Comparison of ENCODE assay signal across 1 cellular context in genomic region chr6:31493875-31494694, GRCh38.
TF ChIP-seq lines count a peak whose summit lies in the region.

No MANE protein-coding gene starts in this region.

TF ChIP-seq in K562, 482 proteins besides CTCF, POLR2A, EP300 and RAD21 (continued from another document and continues in another):
- TF ChIP-seq SMAD1 (IDR thresholded peaks at IDR 0.05; ENCODE audit: low read depth, low read length, partially characterized antibody) (no peak), ZFP1 (CRISPR knock-in tag; IDR thresholded peaks at IDR 0.05) (no peak), RFX5 (IDR thresholded peaks at IDR 0.05; ENCODE audit: low read depth, low read length) (no peak), ZC3H11A (IDR thresholded peaks at IDR 0.05; ENCODE audit: low read depth, low read length) (no peak), ZNF184 (CRISPR knock-in tag; IDR thresholded peaks at IDR 0.05) (no peak), TGIF2 (CRISPR knock-in tag; IDR thresholded peaks at IDR 0.05) (no peak), ESRRA (IDR thresholded peaks at IDR 0.05; ENCODE audit: borderline replicate concordance, low read depth) (peak; percentile 60; the same call in 1 of the 2 replicates), KDM5B (IDR thresholded peaks at IDR 0.05; ENCODE audit: insufficient replicate concordance, low read depth, low read length) (peak; percentile 40), ZNF197 (CRISPR knock-in tag; IDR thresholded peaks at IDR 0.05; ENCODE audit: low read depth) (0 out of 2 replicates have a peak, but pooled peaks have one; percentile 19), CC2D1A (IDR thresholded peaks at IDR 0.05) (peak; percentile 74), ZNF766 (CRISPR knock-in tag; conservative IDR thresholded peaks at IDR 0.05) (no peak), MTA1 (IDR thresholded peaks at IDR 0.05; ENCODE audit: borderline replicate concordance) (no peak), MCM2 (IDR thresholded peaks at IDR 0.05; ENCODE audit: low read depth) (no peak), TOE1 (IDR thresholded peaks at IDR 0.05; ENCODE audit: borderline replicate concordance) (0 out of 2 replicates have a peak, but pooled peaks have one; percentile 18), TOE1 (CRISPR knock-in tag; IDR thresholded peaks at IDR 0.05; ENCODE audit: borderline replicate concordance, low read depth) (no peak), CTBP1 (IDR thresholded peaks at IDR 0.05; ENCODE audit: borderline replicate concordance) (peak; percentile 70; the same call in 1 of the 2 replicates), PHB (CRISPR knock-in tag; IDR thresholded peaks at IDR 0.05) (no peak), GABPB1 (CRISPR knock-in tag; IDR thresholded peaks at IDR 0.05) (no peak), SAFB2 (IDR thresholded peaks at IDR 0.05; ENCODE audit: borderline replicate concordance, low read depth, low read length, severe bottlenecking) (no peak), EWSR1 (IDR thresholded peaks at IDR 0.05; ENCODE audit: borderline replicate concordance, low read depth, partially characterized antibody) (no peak), ZNF217 (CRISPR knock-in tag; IDR thresholded peaks at IDR 0.05) (no peak), POLR3G (IDR thresholded peaks at IDR 0.05; ENCODE audit: extremely low read depth, insufficient read length, insufficient replicate concordance) (no peak), PTTG1 (tag; IDR thresholded peaks at IDR 0.05; ENCODE audit: low read depth) (no peak), MCM7 (IDR thresholded peaks at IDR 0.05) (no peak), TAF1 (IDR thresholded peaks at IDR 0.05; ENCODE audit: control insufficient read depth, extremely low read depth, insufficient read depth, low read length, severe bottlenecking) (no peak), PHF21A (IDR thresholded peaks at IDR 0.05; ENCODE audit: borderline replicate concordance, low read depth) (0 out of 2 replicates have a peak, but pooled peaks have one; percentile 17), LARP7 (IDR thresholded peaks at IDR 0.05) (no peak), USF1 (CRISPR knock-in tag; IDR thresholded peaks at IDR 0.05) (no peak), L3MBTL2 (IDR thresholded peaks at IDR 0.05) (peak; percentile 38; the same call in 1 of the 2 replicates), SRSF3 (IDR thresholded peaks at IDR 0.05; ENCODE audit: insufficient read depth, low read length) (no peak), ASH1L (IDR thresholded peaks at IDR 0.05; ENCODE audit: borderline replicate concordance, low read depth, partially characterized antibody) (no peak), ZNF695 (CRISPR knock-in tag; IDR thresholded peaks at IDR 0.05) (no peak), HDAC6 (IDR thresholded peaks at IDR 0.05; ENCODE audit: low read depth, low read length) (no peak), TEAD2 (tag; IDR thresholded peaks at IDR 0.05) (no peak), CREBBP (IDR thresholded peaks at IDR 0.05; ENCODE audit: low read depth, low read length) (no peak), NR4A1 (CRISPR knock-in tag; IDR thresholded peaks at IDR 0.05) (no peak), NR4A1 (tag; IDR thresholded peaks at IDR 0.05) (0 out of 2 replicates have a peak, but pooled peaks have one; percentile 22), FOSL1 (tag; conservative IDR thresholded peaks at IDR 0.05) (0 out of 2 replicates have a peak, but pooled peaks have one; percentile 9), SMARCE1 (IDR thresholded peaks at IDR 0.05) (0 out of 2 replicates have a peak, but pooled peaks have one; percentile 56), U2AF2 (optimal IDR thresholded peaks at IDR 0.05; ENCODE audit: low read depth, low read length) (no peak), CREM (IDR thresholded peaks at IDR 0.05; ENCODE audit: low read depth) (peak; percentile 78), ZNF57 (CRISPR knock-in tag; IDR thresholded peaks at IDR 0.05) (0 out of 2 replicates have a peak, but pooled peaks have one; percentile 5), HINFP (tag; conservative IDR thresholded peaks at IDR 0.05; ENCODE audit: low read depth) (peak; percentile 94), SOX6 (IDR thresholded peaks at IDR 0.05) (no peak), NFE2L1 (tag; IDR thresholded peaks at IDR 0.05; ENCODE audit: borderline replicate concordance, low read depth) (no peak)
- TF ChIP-seq, protein P1, sequence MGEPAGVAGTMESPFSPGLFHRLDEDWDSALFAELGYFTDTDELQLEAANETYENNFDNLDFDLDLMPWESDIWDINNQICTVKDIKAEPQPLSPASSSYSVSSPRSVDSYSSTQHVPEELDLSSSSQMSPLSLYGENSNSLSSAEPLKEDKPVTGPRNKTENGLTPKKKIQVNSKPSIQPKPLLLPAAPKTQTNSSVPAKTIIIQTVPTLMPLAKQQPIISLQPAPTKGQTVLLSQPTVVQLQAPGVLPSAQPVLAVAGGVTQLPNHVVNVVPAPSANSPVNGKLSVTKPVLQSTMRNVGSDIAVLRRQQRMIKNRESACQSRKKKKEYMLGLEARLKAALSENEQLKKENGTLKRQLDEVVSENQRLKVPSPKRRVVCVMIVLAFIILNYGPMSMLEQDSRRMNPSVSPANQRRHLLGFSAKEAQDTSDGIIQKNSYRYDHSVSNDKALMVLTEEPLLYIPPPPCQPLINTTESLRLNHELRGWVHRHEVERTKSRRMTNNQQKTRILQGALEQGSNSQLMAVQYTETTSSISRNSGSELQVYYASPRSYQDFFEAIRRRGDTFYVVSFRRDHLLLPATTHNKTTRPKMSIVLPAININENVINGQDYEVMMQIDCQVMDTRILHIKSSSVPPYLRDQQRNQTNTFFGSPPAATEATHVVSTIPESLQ (CRISPR knock-in tag; IDR thresholded peaks at IDR 0.05) = no peak; the same call in 1 of the 2 replicates
- TF ChIP-seq, protein P2, sequence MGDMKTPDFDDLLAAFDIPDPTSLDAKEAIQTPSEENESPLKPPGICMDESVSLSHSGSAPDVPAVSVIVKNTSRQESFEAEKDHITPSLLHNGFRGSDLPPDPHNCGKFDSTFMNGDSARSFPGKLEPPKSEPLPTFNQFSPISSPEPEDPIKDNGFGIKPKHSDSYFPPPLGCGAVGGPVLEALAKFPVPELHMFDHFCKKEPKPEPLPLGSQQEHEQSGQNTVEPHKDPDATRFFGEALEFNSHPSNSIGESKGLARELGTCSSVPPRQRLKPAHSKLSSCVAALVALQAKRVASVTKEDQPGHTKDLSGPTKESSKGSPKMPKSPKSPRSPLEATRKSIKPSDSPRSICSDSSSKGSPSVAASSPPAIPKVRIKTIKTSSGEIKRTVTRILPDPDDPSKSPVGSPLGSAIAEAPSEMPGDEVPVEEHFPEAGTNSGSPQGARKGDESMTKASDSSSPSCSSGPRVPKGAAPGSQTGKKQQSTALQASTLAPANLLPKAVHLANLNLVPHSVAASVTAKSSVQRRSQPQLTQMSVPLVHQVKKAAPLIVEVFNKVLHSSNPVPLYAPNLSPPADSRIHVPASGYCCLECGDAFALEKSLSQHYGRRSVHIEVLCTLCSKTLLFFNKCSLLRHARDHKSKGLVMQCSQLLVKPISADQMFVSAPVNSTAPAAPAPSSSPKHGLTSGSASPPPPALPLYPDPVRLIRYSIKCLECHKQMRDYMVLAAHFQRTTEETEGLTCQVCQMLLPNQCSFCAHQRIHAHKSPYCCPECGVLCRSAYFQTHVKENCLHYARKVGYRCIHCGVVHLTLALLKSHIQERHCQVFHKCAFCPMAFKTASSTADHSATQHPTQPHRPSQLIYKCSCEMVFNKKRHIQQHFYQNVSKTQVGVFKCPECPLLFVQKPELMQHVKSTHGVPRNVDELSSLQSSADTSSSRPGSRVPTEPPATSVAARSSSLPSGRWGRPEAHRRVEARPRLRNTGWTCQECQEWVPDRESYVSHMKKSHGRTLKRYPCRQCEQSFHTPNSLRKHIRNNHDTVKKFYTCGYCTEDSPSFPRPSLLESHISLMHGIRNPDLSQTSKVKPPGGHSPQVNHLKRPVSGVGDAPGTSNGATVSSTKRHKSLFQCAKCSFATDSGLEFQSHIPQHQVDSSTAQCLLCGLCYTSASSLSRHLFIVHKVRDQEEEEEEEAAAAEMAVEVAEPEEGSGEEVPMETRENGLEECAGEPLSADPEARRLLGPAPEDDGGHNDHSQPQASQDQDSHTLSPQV (IDR thresholded peaks at IDR 0.05) = no peak
- TF ChIP-seq, protein P3, sequence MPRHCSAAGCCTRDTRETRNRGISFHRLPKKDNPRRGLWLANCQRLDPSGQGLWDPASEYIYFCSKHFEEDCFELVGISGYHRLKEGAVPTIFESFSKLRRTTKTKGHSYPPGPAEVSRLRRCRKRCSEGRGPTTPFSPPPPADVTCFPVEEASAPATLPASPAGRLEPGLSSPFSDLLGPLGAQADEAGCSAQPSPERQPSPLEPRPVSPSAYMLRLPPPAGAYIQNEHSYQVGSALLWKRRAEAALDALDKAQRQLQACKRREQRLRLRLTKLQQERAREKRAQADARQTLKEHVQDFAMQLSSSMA (CRISPR knock-in tag; IDR thresholded peaks at IDR 0.05) = no peak
- TF ChIP-seq, protein P4, sequence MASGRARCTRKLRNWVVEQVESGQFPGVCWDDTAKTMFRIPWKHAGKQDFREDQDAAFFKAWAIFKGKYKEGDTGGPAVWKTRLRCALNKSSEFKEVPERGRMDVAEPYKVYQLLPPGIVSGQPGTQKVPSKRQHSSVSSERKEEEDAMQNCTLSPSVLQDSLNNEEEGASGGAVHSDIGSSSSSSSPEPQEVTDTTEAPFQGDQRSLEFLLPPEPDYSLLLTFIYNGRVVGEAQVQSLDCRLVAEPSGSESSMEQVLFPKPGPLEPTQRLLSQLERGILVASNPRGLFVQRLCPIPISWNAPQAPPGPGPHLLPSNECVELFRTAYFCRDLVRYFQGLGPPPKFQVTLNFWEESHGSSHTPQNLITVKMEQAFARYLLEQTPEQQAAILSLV (tag; IDR thresholded peaks at IDR 0.05) = no peak
- TF ChIP-seq, protein P5, sequence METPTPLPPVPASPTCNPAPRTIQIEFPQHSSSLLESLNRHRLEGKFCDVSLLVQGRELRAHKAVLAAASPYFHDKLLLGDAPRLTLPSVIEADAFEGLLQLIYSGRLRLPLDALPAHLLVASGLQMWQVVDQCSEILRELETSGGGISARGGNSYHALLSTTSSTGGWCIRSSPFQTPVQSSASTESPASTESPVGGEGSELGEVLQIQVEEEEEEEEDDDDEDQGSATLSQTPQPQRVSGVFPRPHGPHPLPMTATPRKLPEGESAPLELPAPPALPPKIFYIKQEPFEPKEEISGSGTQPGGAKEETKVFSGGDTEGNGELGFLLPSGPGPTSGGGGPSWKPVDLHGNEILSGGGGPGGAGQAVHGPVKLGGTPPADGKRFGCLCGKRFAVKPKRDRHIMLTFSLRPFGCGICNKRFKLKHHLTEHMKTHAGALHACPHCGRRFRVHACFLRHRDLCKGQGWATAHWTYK (CRISPR knock-in tag; IDR thresholded peaks at IDR 0.05) = peak; percentile 27; the same call in 1 of the 2 replicates
- TF ChIP-seq, protein P6, sequence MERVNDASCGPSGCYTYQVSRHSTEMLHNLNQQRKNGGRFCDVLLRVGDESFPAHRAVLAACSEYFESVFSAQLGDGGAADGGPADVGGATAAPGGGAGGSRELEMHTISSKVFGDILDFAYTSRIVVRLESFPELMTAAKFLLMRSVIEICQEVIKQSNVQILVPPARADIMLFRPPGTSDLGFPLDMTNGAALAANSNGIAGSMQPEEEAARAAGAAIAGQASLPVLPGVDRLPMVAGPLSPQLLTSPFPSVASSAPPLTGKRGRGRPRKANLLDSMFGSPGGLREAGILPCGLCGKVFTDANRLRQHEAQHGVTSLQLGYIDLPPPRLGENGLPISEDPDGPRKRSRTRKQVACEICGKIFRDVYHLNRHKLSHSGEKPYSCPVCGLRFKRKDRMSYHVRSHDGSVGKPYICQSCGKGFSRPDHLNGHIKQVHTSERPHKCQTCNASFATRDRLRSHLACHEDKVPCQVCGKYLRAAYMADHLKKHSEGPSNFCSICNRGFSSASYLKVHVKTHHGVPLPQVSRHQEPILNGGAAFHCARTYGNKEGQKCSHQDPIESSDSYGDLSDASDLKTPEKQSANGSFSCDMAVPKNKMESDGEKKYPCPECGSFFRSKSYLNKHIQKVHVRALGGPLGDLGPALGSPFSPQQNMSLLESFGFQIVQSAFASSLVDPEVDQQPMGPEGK (CRISPR knock-in tag; IDR thresholded peaks at IDR 0.05; ENCODE audit: borderline replicate concordance) = no peak
- TF ChIP-seq, protein P7, sequence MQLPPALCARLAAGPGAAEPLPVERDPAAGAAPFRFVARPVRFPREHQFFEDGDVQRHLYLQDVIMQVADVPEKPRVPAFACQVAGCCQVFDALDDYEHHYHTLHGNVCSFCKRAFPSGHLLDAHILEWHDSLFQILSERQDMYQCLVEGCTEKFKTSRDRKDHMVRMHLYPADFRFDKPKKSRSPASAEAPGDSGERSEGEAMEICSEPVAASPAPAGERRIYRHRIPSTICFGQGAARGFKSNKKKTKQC (CRISPR knock-in tag; IDR thresholded peaks at IDR 0.05) = 0 out of 2 replicates have a peak, but pooled peaks have one; percentile 46
- TF ChIP-seq, protein P8, sequence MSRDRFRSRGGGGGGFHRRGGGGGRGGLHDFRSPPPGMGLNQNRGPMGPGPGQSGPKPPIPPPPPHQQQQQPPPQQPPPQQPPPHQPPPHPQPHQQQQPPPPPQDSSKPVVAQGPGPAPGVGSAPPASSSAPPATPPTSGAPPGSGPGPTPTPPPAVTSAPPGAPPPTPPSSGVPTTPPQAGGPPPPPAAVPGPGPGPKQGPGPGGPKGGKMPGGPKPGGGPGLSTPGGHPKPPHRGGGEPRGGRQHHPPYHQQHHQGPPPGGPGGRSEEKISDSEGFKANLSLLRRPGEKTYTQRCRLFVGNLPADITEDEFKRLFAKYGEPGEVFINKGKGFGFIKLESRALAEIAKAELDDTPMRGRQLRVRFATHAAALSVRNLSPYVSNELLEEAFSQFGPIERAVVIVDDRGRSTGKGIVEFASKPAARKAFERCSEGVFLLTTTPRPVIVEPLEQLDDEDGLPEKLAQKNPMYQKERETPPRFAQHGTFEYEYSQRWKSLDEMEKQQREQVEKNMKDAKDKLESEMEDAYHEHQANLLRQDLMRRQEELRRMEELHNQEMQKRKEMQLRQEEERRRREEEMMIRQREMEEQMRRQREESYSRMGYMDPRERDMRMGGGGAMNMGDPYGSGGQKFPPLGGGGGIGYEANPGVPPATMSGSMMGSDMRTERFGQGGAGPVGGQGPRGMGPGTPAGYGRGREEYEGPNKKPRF (IDR thresholded peaks at IDR 0.05; ENCODE audit: low read depth, low read length) = no peak
